Comparison of ENCODE assay signal across 13 cellular contexts in genomic region chr10:62655337-62655994, GRCh38.
DNase-seq lines count a peak whose midpoint lies in the region; ATAC-seq and TF ChIP-seq lines count a peak whose summit lies in the region.
"Had no signal": no experiment of that assay in that cellular context is flagged by ENCODE, and none has a peak within 500 bp of the region (broad histone marks: within the 10 kb centered on the region; RNA-seq: fewer than 3 reads in every experiment).

No MANE protein-coding gene starts in this region.

- H3K27me3 ChIP-seq in WERI-Rb-1 (ENCODE audit: insufficient read depth, low read depth, severe bottlenecking), result peaks cover 61% of the 10 kb centered on the region

- H3K4me3 ChIP-seq in GM12864 (ENCODE audit: low read depth, low read length) (peak overlapping the region; percentile 58), WERI-Rb-1 (ENCODE audit: low read depth, low read length) (no peak overlapping the region)

- H3K27ac ChIP-seq in WERI-Rb-1, result no peak overlapping the region

- H3K27ac Mint-ChIP-seq in T-helper 2 cell treated with Interferon-gamma antibody and Interleukin-4, amounts not matched to agents 5 μg/mL and 100 μg/mL, for 36 hours, result no peak overlapping the region
- H3K27ac Mint-ChIP-seq: brain; CD8-positive, alpha-beta memory T cell had no signal

- peak; percentile 86 for ATAC-seq in GM19023 (IDR thresholded peaks at IDR 0.05; ENCODE audit: unreplicated experiment)
- ATAC-seq in HG02610 (IDR thresholded peaks at IDR 0.05; ENCODE audit: unreplicated experiment), result peak; percentile 92
- ATAC-seq in HG03460 (IDR thresholded peaks at IDR 0.05; ENCODE audit: unreplicated experiment), result peak; percentile 81
- ATAC-seq: left ventricle myocardium superior had no signal

- H3K9me3 ChIP-seq in WERI-Rb-1 (ENCODE audit: severe bottlenecking), result no peaks in the 10 kb centered on the region

- TF ChIP-seq CTCF in GM12864 (IDR thresholded peaks at IDR 0.05; ENCODE audit: low read depth, low read length, missing control alignments) (no peak), WERI-Rb-1 (IDR thresholded peaks at IDR 0.05; ENCODE audit: low read depth, low read length) (no peak)

- peaks cover 3% of the 10 kb centered on the region for H3K4me1 Mint-ChIP-seq in T-helper 2 cell treated with Interferon-gamma antibody and Interleukin-4, amounts not matched to agents 5 μg/mL and 100 μg/mL, for 36 hours (ENCODE audit: low read depth)
- H3K4me1 Mint-ChIP-seq: brain had no signal

- H3K27me3 Mint-ChIP-seq in T-helper 2 cell treated with Interferon-gamma antibody and Interleukin-4, amounts not matched to agents 5 μg/mL and 100 μg/mL, for 36 hours (ENCODE audit: low read depth), result peaks cover 5% of the 10 kb centered on the region
- H3K27me3 Mint-ChIP-seq: brain had no signal

- DNase-seq in GM12864 (ENCODE audit: low read depth), result peak; percentile 97
- DNase-seq in WERI-Rb-1, result no peak
- DNase-seq in islet precursor cell, result no peak
- DNase-seq in midbrain (lab: John Stamatoyannopoulos, UW), result no peak
- DNase-seq in T-helper 2 cell treated with Interferon-gamma antibody and Interleukin-4, amounts not matched to agents 5 μg/mL and 100 μg/mL, for 36 hours (ENCODE audit: low spot score), result no peak
- DNase-seq: activated CD4-positive, CD25-positive, alpha-beta regulatory T cell; CD8-positive, alpha-beta memory T cell; left ventricle myocardium superior; NCI-H1092 treated with DMSO at 0.1 percent for 48 hours had no signal

- H3K4me3 Mint-ChIP-seq in T-helper 2 cell treated with Interferon-gamma antibody and Interleukin-4, amounts not matched to agents 5 μg/mL and 100 μg/mL, for 36 hours, result no peak overlapping the region
- H3K4me3 Mint-ChIP-seq: brain; CD8-positive, alpha-beta memory T cell had no signal

- H3K36me3 ChIP-seq in WERI-Rb-1, result no peaks in the 10 kb centered on the region

- H3K9me3 Mint-ChIP-seq in T-helper 2 cell treated with Interferon-gamma antibody and Interleukin-4, amounts not matched to agents 5 μg/mL and 100 μg/mL, for 36 hours, result peaks cover 4% of the 10 kb centered on the region
- H3K9me3 Mint-ChIP-seq: brain; CD8-positive, alpha-beta memory T cell had no signal

- no peaks in the 10 kb centered on the region for H3K36me3 Mint-ChIP-seq in T-helper 2 cell treated with Interferon-gamma antibody and Interleukin-4, amounts not matched to agents 5 μg/mL and 100 μg/mL, for 36 hours (ENCODE audit: low read depth)
- H3K36me3 Mint-ChIP-seq: brain; CD8-positive, alpha-beta memory T cell had no signal
